19 cellular contexts compared by ENCODE assay signal in the genomic region with DNA sequence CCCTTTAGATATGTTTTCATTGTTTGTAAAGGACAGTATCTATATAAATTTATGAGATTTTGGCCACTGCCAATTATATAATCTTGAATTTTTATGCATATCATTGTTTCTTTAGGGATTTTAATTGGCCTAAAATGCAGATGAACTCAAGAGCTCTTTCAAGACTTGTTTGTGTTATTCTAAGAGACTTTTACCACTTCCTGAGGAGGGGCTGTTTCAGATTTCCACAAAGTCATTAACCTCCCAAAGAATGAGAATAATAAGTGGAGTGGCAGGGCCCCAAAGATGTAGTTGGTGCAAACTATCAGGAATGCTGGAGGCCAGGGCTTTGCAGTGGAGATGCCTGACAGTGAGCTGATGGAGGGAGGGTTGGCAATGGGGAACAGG. TPM values are rescaled to one million over a fixed set of nuclear protein-coding genes. Genes with fewer than 3 reads are reported as not detected.
DNase-seq lines count a peak whose midpoint lies in the region; ATAC-seq lines count a peak whose summit lies in the region.
"Had no signal": no experiment of that assay in that cellular context is flagged by ENCODE, and none has a peak within 500 bp of the region (broad histone marks: within the 10 kb centered on the region; RNA-seq: fewer than 3 reads in every experiment).

No MANE protein-coding gene starts in this region.

- no peak for ATAC-seq in activated CD8-positive, alpha-beta T cell treated with anti-CD3 and anti-CD28 coated beads, Interleukin-2, amount 10 ng/mL, durations not matched to agents 7 days and 5 days
- ATAC-seq: left lobe of liver, psoas muscle had no signal

- no peaks in the 10 kb centered on the region for H3K27me3 Mint-ChIP-seq in T-helper 1 cell treated with Interleukin-12 subunit alpha and Interleukin-12 subunit beta and Interleukin-4 antibody, amounts not matched to agents 30 μg/mL and 1 μg/mL, for 36 hours (ENCODE audit: low read depth)
- H3K27me3 Mint-ChIP-seq in activated CD8-positive, alpha-beta T cell treated with anti-CD3 and anti-CD28 coated beads, Interleukin-2, amount 10 ng/mL, durations not matched to agents 7 days and 5 days (ENCODE audit: low read depth) = no peaks in the 10 kb centered on the region

- H3K27ac Mint-ChIP-seq in T-helper 1 cell treated with Interleukin-12 subunit alpha and Interleukin-12 subunit beta and Interleukin-4 antibody, amounts not matched to agents 30 μg/mL and 1 μg/mL, for 36 hours = peak overlapping the region; percentile 62
- H3K27ac Mint-ChIP-seq in activated CD8-positive, alpha-beta T cell treated with anti-CD3 and anti-CD28 coated beads, Interleukin-2, amount 10 ng/mL, durations not matched to agents 7 days and 5 days = peak overlapping the region; percentile 75
- H3K27ac Mint-ChIP-seq: mesothelial cell of epicardium had no signal

- peaks cover 20% of the 10 kb centered on the region for H3K36me3 Mint-ChIP-seq in T-helper 1 cell treated with Interleukin-12 subunit alpha and Interleukin-12 subunit beta and Interleukin-4 antibody, amounts not matched to agents 30 μg/mL and 1 μg/mL, for 36 hours (ENCODE audit: low read depth)
- H3K36me3 Mint-ChIP-seq in activated CD8-positive, alpha-beta T cell treated with anti-CD3 and anti-CD28 coated beads, Interleukin-2, amount 10 ng/mL, durations not matched to agents 7 days and 5 days (ENCODE audit: low read depth) = peaks cover 11% of the 10 kb centered on the region
- H3K36me3 Mint-ChIP-seq: mesothelial cell of epicardium had no signal

- no peak for DNase-seq in T-helper 1 cell
- DNase-seq in EH (ENCODE audit: low read depth) = peak; percentile 2
- DNase-seq in activated CD8-positive, alpha-beta T cell treated with anti-CD3 and anti-CD28 coated beads, Interleukin-2, amount 10 ng/mL, durations not matched to agents 7 days and 5 days = no peak
- DNase-seq in left kidney (ENCODE audit: low read depth, low spot score) = peak; percentile 65
- no peak for DNase-seq in Ammon's horn (ENCODE audit: low spot score)
- no peak for DNase-seq in cortex of kidney (lab: John Stamatoyannopoulos, UW)
- DNase-seq in KBM-7 = no peak
- DNase-seq: activated CD4-positive, alpha-beta T cell treated with anti-CD3 and anti-CD28 coated beads for 48 hours; amygdala; cerebellar nuclear complex; MG63; NCI-H1694 treated with DMSO at 0.1 percent for 48 hours; NCI-H226; psoas muscle; small intestine; stimulated activated CD4-positive, alpha-beta T cell treated with anti-CD3 and anti-CD28 coated beads, Interleukin-2, amount 100 ng/mL, for 48 hours had no signal

- H3K4me3 Mint-ChIP-seq in T-helper 1 cell treated with Interleukin-12 subunit alpha and Interleukin-12 subunit beta and Interleukin-4 antibody, amounts not matched to agents 30 μg/mL and 1 μg/mL, for 36 hours = peak overlapping the region; percentile 64
- peak overlapping the region; percentile 19 for H3K4me3 Mint-ChIP-seq in activated CD8-positive, alpha-beta T cell treated with anti-CD3 and anti-CD28 coated beads, Interleukin-2, amount 10 ng/mL, durations not matched to agents 7 days and 5 days
- H3K4me3 Mint-ChIP-seq: mesothelial cell of epicardium had no signal

- H3K9me3 Mint-ChIP-seq in T-helper 1 cell treated with Interleukin-12 subunit alpha and Interleukin-12 subunit beta and Interleukin-4 antibody, amounts not matched to agents 30 μg/mL and 1 μg/mL, for 36 hours = peaks cover 11% of the 10 kb centered on the region
- H3K9me3 Mint-ChIP-seq in activated CD8-positive, alpha-beta T cell treated with anti-CD3 and anti-CD28 coated beads, Interleukin-2, amount 10 ng/mL, durations not matched to agents 7 days and 5 days (ENCODE audit: insufficient read depth) = peaks cover 5% of the 10 kb centered on the region
- H3K9me3 Mint-ChIP-seq: mesothelial cell of epicardium had no signal

- peaks cover 53% of the 10 kb centered on the region for H3K4me1 Mint-ChIP-seq in T-helper 1 cell treated with Interleukin-12 subunit alpha and Interleukin-12 subunit beta and Interleukin-4 antibody, amounts not matched to agents 30 μg/mL and 1 μg/mL, for 36 hours (ENCODE audit: low read depth)
- peaks cover 40% of the 10 kb centered on the region for H3K4me1 Mint-ChIP-seq in activated CD8-positive, alpha-beta T cell treated with anti-CD3 and anti-CD28 coated beads, Interleukin-2, amount 10 ng/mL, durations not matched to agents 7 days and 5 days (ENCODE audit: low read depth)

- CTCF ChIA-PET in activated CD8-positive, alpha-beta T cell treated with anti-CD3 and anti-CD28 coated beads, Interleukin-2, amount 10 ng/mL, durations not matched to agents 7 days and 5 days (lab: Charles Lee) = interaction anchor here (1.5 to 2.4 kb wide), 3 partner anchors 9 to 383 kb away, joined by 3 to 16 read pairs (median 11); no protein-coding TSS in a partner anchor

- in situ Hi-C loops in KBM-7 (cut with MboI; ENCODE audit: low pct_unique_long_range_greater_than_20kb, low sequenced_read_pairs) = no loop called here

- POLR2A ChIA-PET in activated CD8-positive, alpha-beta T cell treated with anti-CD3 and anti-CD28 coated beads, Interleukin-2, amount 10 ng/mL, durations not matched to agents 7 days and 5 days (lab: Charles Lee) = interaction anchor here (0.9 to 1.1 kb wide), 2 partner anchors 8 to 14 kb away, joined by 4 read pairs; no protein-coding TSS in a partner anchor

RNA-seq across cellular contexts. Expression of a gene that starts 15.5 kb away (rescaled TPM):
- total RNA-seq in activated CD8-positive, alpha-beta T cell treated with anti-CD3 and anti-CD28 coated beads, Interleukin-2, amount 10 ng/mL, durations not matched to agents 7 days and 5 days = 10 to 100 TPM; 10.7 to 13.6 TPM

Comparison
In these comparisons a context has a peak if more than half of its experiments do, and no peak if none do; other contexts are left out.
1. DNase-seq: peak in EH (single experiment) and left kidney (single experiment); none in T-helper 1 cell (0 of 5), activated CD8-positive, alpha-beta T cell treated with anti-CD3 and anti-CD28 coated beads, Interleukin-2, amount 10 ng/mL, durations not matched to agents 7 days and 5 days (single experiment), Ammon's horn (single experiment), cortex of kidney (single experiment) and KBM-7 (single experiment).